12 cellular contexts compared by ENCODE assay signal in the genomic region with DNA sequence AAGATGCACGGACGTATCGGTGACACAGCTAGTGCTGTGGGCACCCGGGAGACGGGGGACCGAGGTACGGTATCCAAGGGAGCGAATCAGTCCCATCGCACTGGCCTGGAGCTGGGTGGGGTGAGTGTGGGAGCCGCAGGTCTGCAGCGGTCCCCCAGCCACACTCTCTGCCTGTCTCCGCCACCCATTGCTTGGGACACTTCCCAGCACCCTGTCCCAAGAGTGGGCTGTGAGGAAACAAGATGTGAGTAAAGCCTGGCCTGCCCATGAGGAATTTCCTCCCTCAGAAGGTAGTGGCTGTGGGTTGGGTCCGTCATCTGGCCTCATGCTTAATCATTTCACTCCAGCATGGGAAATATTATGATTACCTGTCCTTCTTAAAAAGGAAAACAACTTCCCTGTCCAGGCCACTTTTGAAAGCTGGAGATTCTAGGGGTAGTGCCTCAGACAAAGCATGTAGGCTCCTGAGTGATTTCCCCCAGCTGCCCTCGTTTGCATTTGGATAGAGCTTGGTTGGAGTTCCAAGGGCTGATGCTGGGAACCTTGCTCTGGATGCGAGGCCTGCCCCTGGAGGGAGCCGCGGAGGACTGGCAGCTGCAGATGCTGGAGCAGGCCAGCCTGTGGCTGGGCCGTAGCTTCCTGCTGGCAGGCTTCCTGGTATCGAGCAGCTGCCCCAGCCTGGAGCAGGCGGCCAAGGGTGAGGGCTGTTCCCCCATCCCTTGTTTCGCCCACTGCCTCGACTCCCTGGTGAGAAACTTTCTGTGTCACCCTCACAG. TPM values are rescaled to one million over a fixed set of nuclear protein-coding genes. Genes with fewer than 3 reads are reported as not detected.
A peak's percentile ranks its signal among the peaks of the same experiment; 100 is the strongest.
DNase-seq lines count a peak whose midpoint lies in the region; ATAC-seq and TF ChIP-seq lines count a peak whose summit lies in the region.
"Had no signal": no experiment of that assay in that cellular context is flagged by ENCODE, and none has a peak within 500 bp of the region (broad histone marks: within the 10 kb centered on the region; RNA-seq: fewer than 3 reads in every experiment).

No MANE protein-coding gene starts in this region.

- H3K4me1 ChIP-seq in sigmoid colon (peaks cover 0 to 15% (median 12%) of the 10 kb centered on the region in 4 donors), transverse colon (peaks cover 3 to 6% (median 5%) of the 10 kb centered on the region in 4 donors)
- H3K4me1 ChIP-seq: foreskin keratinocyte, right atrium auricular region had no signal

- intact Hi-C loops in sigmoid colon (cut with DNase I) = no loop called here
- intact Hi-C loops in natural killer cell (cut with micrococcal nuclease) = no loop called here
- intact Hi-C loops in transverse colon (cut with DNase I; ENCODE audit: low total_unique reads) = no loop called here

- TF ChIP-seq CTCF in endothelial cell (IDR thresholded peaks at IDR 0.05; ENCODE audit: unreplicated experiment) (no peak), sigmoid colon (IDR thresholded peaks at IDR 0.05) (no peak), natural killer cell (IDR thresholded peaks at IDR 0.05) (no peak), transverse colon (IDR thresholded peaks at IDR 0.05) (no peak)

- no peaks in the 10 kb centered on the region for H3K9me3 Mint-ChIP-seq in endothelial cell (ENCODE audit: unreplicated experiment)
- H3K9me3 Mint-ChIP-seq in natural killer cell = no peaks in the 10 kb centered on the region
- H3K9me3 Mint-ChIP-seq: activated naive CD8-positive, alpha-beta T cell treated with anti-CD3 and anti-CD28 coated beads, Interleukin-2, amount 10 ng/mL, durations not matched to agents 7 days and 5 days had no signal

- in situ Hi-C loops in transverse colon (cut with MboI; ENCODE audit: low pct_ligation_motif_present in 1 of 4, low pct_unique_long_range_greater_than_20kb in 1 of 4, low sequenced_read_pairs in 3 of 4) = no loop called here

- H3K27ac Mint-ChIP-seq in endothelial cell (ENCODE audit: unreplicated experiment) (no peak overlapping the region), natural killer cell (no peak overlapping the region)
- H3K27ac Mint-ChIP-seq: activated naive CD8-positive, alpha-beta T cell treated with anti-CD3 and anti-CD28 coated beads, Interleukin-2, amount 10 ng/mL, durations not matched to agents 7 days and 5 days had no signal

- H3K36me3 ChIP-seq in sigmoid colon (peaks cover 0 to 50% (median 9%) of the 10 kb centered on the region in 4 donors), transverse colon (no peaks in the 10 kb centered on the region)
- H3K36me3 ChIP-seq: right atrium auricular region, vagina had no signal

- no peak for TF ChIP-seq EP300 in sigmoid colon (IDR thresholded peaks at IDR 0.05)
- no peak for TF ChIP-seq EP300 in transverse colon (IDR thresholded peaks at IDR 0.05; ENCODE audit: low read depth)

- WGBS in sigmoid colon, 2 donors = 76 to 79% methylated on average over 22 of the region's 22 CpGs
- WGBS in transverse colon (ENCODE audit: low coverage in 1 of 2), 2 donors = 71% methylated on average over 22 of the region's 22 CpGs; no CpG with 5 or more reads in 1 of the 2 donors

- ATAC-seq in natural killer cell = no peak
- ATAC-seq: foreskin keratinocyte had no signal

- H3K9me3 ChIP-seq in sigmoid colon = no peaks in the 10 kb centered on the region
- no peaks in the 10 kb centered on the region for H3K9me3 ChIP-seq in transverse colon
- H3K9me3 ChIP-seq: right atrium auricular region, vagina had no signal

- no peaks in the 10 kb centered on the region for H3K27me3 ChIP-seq in sigmoid colon
- no peaks in the 10 kb centered on the region for H3K27me3 ChIP-seq in transverse colon
- H3K27me3 ChIP-seq: foreskin keratinocyte, right atrium auricular region, vagina had no signal

- peak overlapping the region; percentile 43 for H3K4me3 Mint-ChIP-seq in endothelial cell (ENCODE audit: unreplicated experiment)
- no peak overlapping the region for H3K4me3 Mint-ChIP-seq in natural killer cell
- H3K4me3 Mint-ChIP-seq: activated naive CD8-positive, alpha-beta T cell treated with anti-CD3 and anti-CD28 coated beads, Interleukin-2, amount 10 ng/mL, durations not matched to agents 7 days and 5 days had no signal

- H3K27me3 Mint-ChIP-seq in endothelial cell (ENCODE audit: unreplicated experiment) (peaks cover 11% of the 10 kb centered on the region), natural killer cell (ENCODE audit: low read depth in 2 of 2) (no peaks in the 10 kb centered on the region)
- H3K27me3 Mint-ChIP-seq: activated naive CD8-positive, alpha-beta T cell treated with anti-CD3 and anti-CD28 coated beads, Interleukin-2, amount 10 ng/mL, durations not matched to agents 7 days and 5 days had no signal

- H3K4me1 Mint-ChIP-seq in endothelial cell (ENCODE audit: unreplicated experiment) = peaks cover 11% of the 10 kb centered on the region
- peaks cover 9% of the 10 kb centered on the region in 2 donors for H3K4me1 Mint-ChIP-seq in natural killer cell

- TF ChIP-seq POLR2A in sigmoid colon (IDR thresholded peaks at IDR 0.05) (no peak), transverse colon (IDR thresholded peaks at IDR 0.05) (no peak)

- no peak overlapping the region for H3K4me3 ChIP-seq in sigmoid colon
- H3K4me3 ChIP-seq in transverse colon = no peak overlapping the region
- H3K4me3 ChIP-seq: right atrium auricular region, vagina had no signal

- DNase-seq in endothelial cell (ENCODE audit: low spot score) (no peak), sigmoid colon (peak; percentile 65), natural killer cell (no peak), transverse colon (no peak)
- DNase-seq: activated naive CD8-positive, alpha-beta T cell treated with anti-CD3 and anti-CD28 coated beads, Interleukin-2, amount 10 ng/mL, durations not matched to agents 7 days and 5 days; foreskin keratinocyte; mammary epithelial cell; NCI-H2081 treated with DMSO at 0.1 percent for 48 hours had no signal

- H3K36me3 Mint-ChIP-seq in endothelial cell (ENCODE audit: low read depth, unreplicated experiment) = peaks cover 20% of the 10 kb centered on the region
- no peaks in the 10 kb centered on the region for H3K36me3 Mint-ChIP-seq in natural killer cell

- no peak overlapping the region for H3K27ac ChIP-seq in sigmoid colon
- no peak overlapping the region for H3K27ac ChIP-seq in transverse colon
- H3K27ac ChIP-seq: foreskin keratinocyte, KMS-11, right atrium auricular region, vagina had no signal

RNA-seq across cellular contexts. Expression of a gene that starts 6.2 kb away (rescaled TPM):
- total RNA-seq in endothelial cell (ENCODE audit: unreplicated experiment) (0.87 TPM), sigmoid colon (10 to 100 TPM in 1 of 4 donors, 1 to 10 TPM in 3; 2.9 to 13.3 (median 8.3) TPM), natural killer cell (1 to 10 TPM; 5.1 to 8.3 (median 7.2) TPM), transverse colon (10 to 100 TPM; 19.9 to 71.1 (median 42.7) TPM)
- polyA plus RNA-seq in sigmoid colon = 10 to 100 TPM in 1 of 3 donors, 1 to 10 TPM in 2; 3.6 to 12.4 (median 5.3) TPM

RNA-seq across cellular contexts. Expression of a gene that starts 6.4 kb away (rescaled TPM):
- total RNA-seq in endothelial cell (ENCODE audit: unreplicated experiment) = 5.1 TPM
- 10 to 100 TPM; 10.3 to 14.0 (median 11.0) TPM for total RNA-seq in sigmoid colon
- polyA plus RNA-seq in sigmoid colon = 10 to 100 TPM in 2 of 3 donors, 1 to 10 TPM in 1; 4.4 to 18.6 (median 10.8) TPM
- 10 to 100 TPM in 2 of 3 donors, 1 to 10 TPM in 1; 7.3 to 16.7 (median 13.7) TPM for total RNA-seq in natural killer cell
- total RNA-seq in transverse colon = 10 to 100 TPM in 3 of 4 donors, 1 to 10 TPM in 1; 1.4 to 55.4 (median 17.2) TPM

RNA-seq across cellular contexts. Expression of a gene that starts 11.9 kb away (rescaled TPM):
- 4.9 TPM for total RNA-seq in endothelial cell (ENCODE audit: unreplicated experiment)
- 100 to 1,000 TPM; 257 to 447 (median 388) TPM for total RNA-seq in sigmoid colon
- polyA plus RNA-seq in sigmoid colon = 100 to 1,000 TPM in 2 of 3 donors, 10 to 100 TPM in 1; 28.9 to 289 (median 132) TPM
- total RNA-seq in natural killer cell = not detected
- total RNA-seq in transverse colon = 100 to 1,000 TPM in 2 of 4 donors, 10 to 100 TPM in 2; 84.2 to 124 (median 102) TPM
- total RNA-seq: activated naive CD8-positive, alpha-beta T cell treated with anti-CD3 and anti-CD28 coated beads, Interleukin-2, amount 10 ng/mL, durations not matched to agents 7 days and 5 days; foreskin keratinocyte; T-helper 2 cell treated with Interferon-gamma antibody and Interleukin-4, amounts not matched to agents 100 ng/mL and 5 ng/mL, for 36 hours had no signal
- polyA plus RNA-seq: foreskin keratinocyte had no signal

RNA-seq across cellular contexts. Expression of a gene that starts 39.1 kb away (rescaled TPM):
- total RNA-seq in endothelial cell (ENCODE audit: unreplicated experiment) (138 TPM), sigmoid colon (10 to 100 TPM; 56.3 to 63.7 (median 57.0) TPM), natural killer cell (10 to 100 TPM; 58.9 to 79.4 (median 76.5) TPM), transverse colon (100 to 1,000 TPM; 182 to 414 (median 247) TPM)
- polyA plus RNA-seq in sigmoid colon = 100 to 1,000 TPM in 1 of 3 donors, 10 to 100 TPM in 2; 50.9 to 131 (median 52.3) TPM

RNA-seq across cellular contexts. Expression of a gene that starts 49.6 kb away (rescaled TPM):
- 12.1 TPM for total RNA-seq in endothelial cell (ENCODE audit: unreplicated experiment)
- 10 to 100 TPM in 1 of 4 donors, 1 to 10 TPM in 3; 6.1 to 10.7 (median 6.9) TPM for total RNA-seq in sigmoid colon
- 1 to 10 TPM; 3.0 to 6.1 (median 5.4) TPM for polyA plus RNA-seq in sigmoid colon
- total RNA-seq in natural killer cell = 1 to 10 TPM; 1.3 to 2.7 (median 1.6) TPM
- total RNA-seq in transverse colon = 10 to 100 TPM in 3 of 4 donors, 1 to 10 TPM in 1; 8.9 to 75.2 (median 15.2) TPM

Comparison
In these comparisons a context has a peak if more than half of its experiments do, and no peak if none do; other contexts are left out.
1. RNA of a gene that starts 11.9 kb away (total RNA-seq): 257 to 447 TPM in sigmoid colon and 84.2 to 124 TPM in transverse colon; 4.9 TPM in endothelial cell (single experiment) and not detected in natural killer cell; every median in the first group is over 10 times any median in the second.